9 cellular contexts compared by ENCODE assay signal in genomic region chr2:196591621-196592022, GRCh38. TPM values are rescaled to one million over a fixed set of nuclear protein-coding genes. Genes with fewer than 3 reads are reported as not detected.
DNase-seq lines count a peak whose midpoint lies in the region; ATAC-seq and TF ChIP-seq lines count a peak whose summit lies in the region.
"Had no signal": no experiment of that assay in that cellular context is flagged by ENCODE, and none has a peak within 500 bp of the region (broad histone marks: within the 10 kb centered on the region; RNA-seq: fewer than 3 reads in every experiment).

No MANE protein-coding gene starts in this region.

- CTCF ChIA-PET in CD4-positive, alpha-beta T cell (lab: Charles Lee): no interaction called here

- in situ Hi-C loops in GM23248 (cut with MboI): no loop called here

- no peak overlapping the region for H3K27ac Mint-ChIP-seq in CD4-positive, alpha-beta T cell
- H3K27ac Mint-ChIP-seq in activated naive CD4-positive, alpha-beta T cell treated with anti-CD3 and anti-CD28 coated beads, Interleukin-2, amount 50 U/mL, for 72 hours: no peak overlapping the region

- POLR2A ChIA-PET in CD4-positive, alpha-beta T cell (lab: Charles Lee): no interaction called here

- H3K9ac ChIP-seq in GM23248: peak overlapping the region; percentile 87
- H3K9ac ChIP-seq in iPS-18a (ENCODE audit: low read length): no peak overlapping the region

- peaks cover 3% of the 10 kb centered on the region for H3K9me3 Mint-ChIP-seq in CD4-positive, alpha-beta T cell
- H3K9me3 Mint-ChIP-seq in activated naive CD4-positive, alpha-beta T cell treated with anti-CD3 and anti-CD28 coated beads, Interleukin-2, amount 50 U/mL, for 72 hours: peaks cover 0 to 4% of the 10 kb centered on the region in 2 donors

- intact Hi-C loops in CD4-positive, alpha-beta T cell (cut with DNase I, micrococcal nuclease): no loop called here

- peak overlapping the region; percentile 87; the same call in 1 of the 2 replicates for H2AFZ ChIP-seq in GM23248

- H3K79me2 ChIP-seq in GM23248 (ENCODE audit: insufficient read depth): peaks cover 42% of the 10 kb centered on the region

- H3K4me2 ChIP-seq in GM23248 (ENCODE audit: unreplicated experiment): peak overlapping the region; percentile 85

- no peaks in the 10 kb centered on the region for H3K9me2 ChIP-seq in GM23248 (ENCODE audit: insufficient read depth)

- DNase-seq in CD4-positive, alpha-beta T cell: no peak
- DNase-seq in GM23248 (no peak), NCI-H82 treated with DMSO at 0.1 percent for 48 hours (lab: John Stamatoyannopoulos, UW; ENCODE audit: unreplicated experiment) (peak; percentile 70), KG1 (lab: John Stamatoyannopoulos, UW) (no peak), LoVo (ENCODE audit: low spot score) (no peak), germinal center (ENCODE audit: low spot score) (no peak)
- no peak for DNase-seq in activated naive CD4-positive, alpha-beta T cell treated with anti-CD3 and anti-CD28 coated beads, Interleukin-2, amount 50 U/mL, for 72 hours (ENCODE audit: low spot score in 2 of 2)

- H3K36me3 Mint-ChIP-seq in CD4-positive, alpha-beta T cell (ENCODE audit: low read depth): no peaks in the 10 kb centered on the region
- no peaks in the 10 kb centered on the region for H3K36me3 Mint-ChIP-seq in activated naive CD4-positive, alpha-beta T cell treated with anti-CD3 and anti-CD28 coated beads, Interleukin-2, amount 50 U/mL, for 72 hours

- TF ChIP-seq CTCF in CD4-positive, alpha-beta T cell (IDR thresholded peaks at IDR 0.05): no peak

- peak overlapping the region; percentile 84 for H3K4me3 Mint-ChIP-seq in CD4-positive, alpha-beta T cell

- 78 to 84% methylated on average over 4 of the region's 4 CpGs for WGBS in GM23248 (ENCODE audit: low coverage in 1 of 2, low lambda C conversion rate in 2 of 2, missing lambda C conversion rate in 2 of 2), 2 experiments

- H3F3A ChIP-seq in GM23248 (ENCODE audit: insufficient read depth): peaks cover 7% of the 10 kb centered on the region; the same call in 1 of the 2 replicates

- no peaks in the 10 kb centered on the region for H3K36me3 ChIP-seq in GM23248 (ENCODE audit: low read depth)
- no peaks in the 10 kb centered on the region for H3K36me3 ChIP-seq in iPS-18a (ENCODE audit: control insufficient read depth, low read depth, low read length)

- H3K4me1 ChIP-seq in GM23248 (ENCODE audit: insufficient read depth) (peaks cover 12% of the 10 kb centered on the region), iPS-18a (ENCODE audit: control insufficient read depth, low read depth, low read length) (peaks cover 8% of the 10 kb centered on the region)

- H3K27me3 ChIP-seq in CD4-positive, alpha-beta T cell (ENCODE audit: control insufficient read depth, insufficient read depth, low read length): peaks cover 71% of the 10 kb centered on the region
- H3K27me3 ChIP-seq in GM23248 (replicated peaks; ENCODE audit: insufficient read depth) (no peaks in the 10 kb centered on the region), iPS-18a (ENCODE audit: control insufficient read depth, insufficient read depth, low read length) (peaks cover 47% of the 10 kb centered on the region)

- H3K4me3 ChIP-seq in GM23248: peak overlapping the region; percentile 84
- H3K4me3 ChIP-seq in iPS-18a (ENCODE audit: low read length): peak overlapping the region; percentile 85

- no peak for ATAC-seq in CD4-positive, alpha-beta T cell (ENCODE audit: poor library complexity)
- no peak for ATAC-seq in activated naive CD4-positive, alpha-beta T cell treated with anti-CD3 and anti-CD28 coated beads, Interleukin-2, amount 50 U/mL, for 72 hours

- H3K9me3 ChIP-seq in CD4-positive, alpha-beta T cell (ENCODE audit: control insufficient read depth, low read length): peaks cover under 1% of the 10 kb centered on the region
- H3K9me3 ChIP-seq in GM23248 (ENCODE audit: low read depth) (no peaks in the 10 kb centered on the region), iPS-18a (ENCODE audit: control insufficient read depth, low read depth, low read length) (no peaks in the 10 kb centered on the region)

- H3K27me3 Mint-ChIP-seq in CD4-positive, alpha-beta T cell: peaks cover 84% of the 10 kb centered on the region

- H3K4me1 Mint-ChIP-seq in CD4-positive, alpha-beta T cell (ENCODE audit: low read depth): peaks cover 7% of the 10 kb centered on the region

- no peaks in the 10 kb centered on the region for H4K20me1 ChIP-seq in GM23248 (ENCODE audit: insufficient read depth)

- no peak overlapping the region for H3K27ac ChIP-seq in CD4-positive, alpha-beta T cell (ENCODE audit: low read depth, low read length)
- H3K27ac ChIP-seq in GM23248: peak overlapping the region; percentile 78
- H3K27ac ChIP-seq in iPS-18a (ENCODE audit: low read length): no peak overlapping the region
- H3K27ac ChIP-seq: HL-60 had no signal

RNA-seq across cellular contexts. Expression of gene HECW2, which starts 1.7 kb away (rescaled TPM):
- under 1 TPM; 0.06 to 0.58 TPM for total RNA-seq in CD4-positive, alpha-beta T cell
- 6.5 and 10.0 TPM in 2 replicates for total RNA-seq in GM23248 (2014; rRNA removed; shearing (Covaris generic))
- polyA plus RNA-seq in GM23248 (2016; fragmentation: Nextera tagmentation; extraction: Ambion mirVana): 2.4 and 2.6 TPM in 2 replicates
- 1 to 10 TPM; 1.7 to 3.1 TPM for total RNA-seq in activated naive CD4-positive, alpha-beta T cell treated with anti-CD3 and anti-CD28 coated beads, Interleukin-2, amount 50 U/mL, for 72 hours

RNA-seq across cellular contexts. Expression of gene CCDC150, which starts 47.9 kb away (rescaled TPM):
- total RNA-seq in CD4-positive, alpha-beta T cell: under 1 TPM; 0.22 to 0.75 TPM
- 0.65 and 1.1 TPM in 2 replicates for total RNA-seq in GM23248 (2014; rRNA removed; shearing (Covaris generic))
- polyA plus RNA-seq in GM23248 (2016; fragmentation: Nextera tagmentation; extraction: Ambion mirVana): 2.1 and 2.5 TPM in 2 replicates
- 10 to 100 TPM; 23.3 to 24.0 TPM for total RNA-seq in activated naive CD4-positive, alpha-beta T cell treated with anti-CD3 and anti-CD28 coated beads, Interleukin-2, amount 50 U/mL, for 72 hours

Comparison
In these comparisons a context has a peak if more than half of its experiments do, and no peak if none do; other contexts are left out.
1. RNA of gene CCDC150, which starts 47.9 kb away (total RNA-seq): 23.3 to 24.0 TPM in activated naive CD4-positive, alpha-beta T cell treated with anti-CD3 and anti-CD28 coated beads, Interleukin-2, amount 50 U/mL, for 72 hours; 0.22 to 0.75 TPM in CD4-positive, alpha-beta T cell and 0.65 to 1.1 TPM in GM23248; every median in the first group is over 10 times any median in the second.